1 cellular context compared by ENCODE assay signal in genomic region chr3:195154111-195154791, GRCh38.
TF ChIP-seq lines count a peak whose summit lies in the region.

No MANE protein-coding gene starts in this region.

TF ChIP-seq in HepG2, 621 proteins besides CTCF, POLR2A, EP300 and RAD21 (continued from another document):
- TF ChIP-seq BCLAF1 (IDR thresholded peaks at IDR 0.05) (no peak), DBP (CRISPR knock-in tag; IDR thresholded peaks at IDR 0.05; ENCODE audit: not compliant biosample characterization) (no peak), ZBTB25 (CRISPR knock-in tag; IDR thresholded peaks at IDR 0.05) (no peak), ZNF292 (CRISPR knock-in tag; IDR thresholded peaks at IDR 0.05; ENCODE audit: borderline replicate concordance, low read depth) (no peak), TBP (CRISPR knock-in tag; IDR thresholded peaks at IDR 0.05) (no peak), TBX2 (CRISPR knock-in tag; IDR thresholded peaks at IDR 0.05; ENCODE audit: borderline replicate concordance) (no peak), SNAPC2 (CRISPR knock-in tag; IDR thresholded peaks at IDR 0.05) (no peak), CEBPG (CRISPR knock-in tag; IDR thresholded peaks at IDR 0.05) (no peak), HINFP (CRISPR knock-in tag; IDR thresholded peaks at IDR 0.05; ENCODE audit: low read depth) (no peak), ZBTB33 (CRISPR knock-in tag; IDR thresholded peaks at IDR 0.05) (0 out of 2 replicates have a peak, but pooled peaks have one; percentile 45), SOX13 (IDR thresholded peaks at IDR 0.05) (no peak), SOX13 (CRISPR knock-in tag; conservative IDR thresholded peaks at IDR 0.05 in 1 of 2, IDR thresholded peaks at IDR 0.05 in 1 of 2) (no peak), RERE (CRISPR knock-in tag; IDR thresholded peaks at IDR 0.05; ENCODE audit: low read depth) (no peak), TOPORS (CRISPR knock-in tag; IDR thresholded peaks at IDR 0.05) (no peak), ZNF431 (CRISPR knock-in tag; IDR thresholded peaks at IDR 0.05; ENCODE audit: borderline replicate concordance, low read depth) (no peak), RBM39 (IDR thresholded peaks at IDR 0.05; ENCODE audit: low read depth, low read length, poor library complexity, severe bottlenecking) (no peak), HIC2 (CRISPR knock-in tag; IDR thresholded peaks at IDR 0.05; ENCODE audit: low read depth) (0 out of 2 replicates have a peak, but pooled peaks have one; percentile 6), ATF3 (CRISPR knock-in tag; IDR thresholded peaks at IDR 0.05) (no peak), ZFY (CRISPR knock-in tag; IDR thresholded peaks at IDR 0.05) (no peak), ELF4 (CRISPR knock-in tag; IDR thresholded peaks at IDR 0.05; ENCODE audit: borderline replicate concordance) (no peak), ZNF124 (CRISPR knock-in tag; IDR thresholded peaks at IDR 0.05) (no peak), REPIN1 (CRISPR knock-in tag; IDR thresholded peaks at IDR 0.05; ENCODE audit: borderline replicate concordance, low read depth) (no peak), PBX2 (CRISPR knock-in tag; IDR thresholded peaks at IDR 0.05) (no peak), NCOA2 (CRISPR knock-in tag; IDR thresholded peaks at IDR 0.05) (no peak), ZHX1 (CRISPR knock-in tag; IDR thresholded peaks at IDR 0.05; ENCODE audit: low read depth) (no peak), ZNF224 (CRISPR knock-in tag; IDR thresholded peaks at IDR 0.05) (no peak), SIN3B (IDR thresholded peaks at IDR 0.05; ENCODE audit: low read length) (no peak), U2AF1 (optimal IDR thresholded peaks at IDR 0.05; ENCODE audit: low read depth, low read length) (no peak), ATF2 (CRISPR knock-in tag; IDR thresholded peaks at IDR 0.05) (no peak), ATF7-NPFF (CRISPR knock-in tag; IDR thresholded peaks at IDR 0.05; ENCODE audit: low read depth) (0 out of 2 replicates have a peak, but pooled peaks have one; percentile 0)
